21 cellular contexts compared by ENCODE assay signal in the genomic region with DNA sequence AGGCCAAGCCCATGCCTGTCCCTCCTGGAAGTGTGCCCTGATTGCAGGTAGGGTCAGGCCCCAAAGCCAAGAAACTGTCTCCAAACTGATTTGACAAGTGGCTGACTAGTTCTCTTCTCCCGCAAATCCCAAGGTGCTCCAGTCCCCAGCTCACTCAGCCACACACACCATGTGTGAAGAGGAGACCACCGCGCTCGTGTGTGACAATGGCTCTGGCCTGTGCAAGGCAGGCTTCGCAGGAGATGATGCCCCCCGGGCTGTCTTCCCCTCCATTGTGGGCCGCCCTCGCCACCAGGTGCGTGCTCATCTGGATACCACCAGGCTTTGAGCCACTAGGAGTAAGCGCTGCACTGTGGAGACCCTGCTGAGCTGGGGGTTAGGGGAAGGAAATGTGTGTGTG. TPM values are rescaled to one million over a fixed set of nuclear protein-coding genes. Genes with fewer than 3 reads are reported as not detected.
"Had no signal": no experiment of that assay in that cellular context is flagged by ENCODE, and none has a peak within 500 bp of the region (broad histone marks: within the 10 kb centered on the region; RNA-seq: fewer than 3 reads in every experiment).

No MANE protein-coding gene starts in this region.

- H3K4me3 ChIP-seq: cardiac muscle cell had no signal

- H3K27me3 ChIP-seq: cardiac muscle cell had no signal

- DNase-seq: activated CD4-positive, alpha-beta T cell treated with anti-CD3 and anti-CD28 coated beads for 48 hours; activated CD4-positive, alpha-beta T cell treated with anti-CD3 and anti-CD28 coated beads, Interleukin-2, amount 50 U/mL, for 4 hours; activated CD4-positive, CD25-positive, alpha-beta regulatory T cell treated with anti-CD3 and anti-CD28 coated beads, Interleukin-2, amount 50 U/mL, for 72 hours; activated gamma-delta T cell; activated naive CD4-positive, alpha-beta T cell treated with anti-CD3 and anti-CD28 coated beads for 36 hours; activated T-cell treated with anti-CD3 and anti-CD28 coated beads for 4 hours; activated T-cell treated with anti-CD3 and anti-CD28 coated beads, Interleukin-2, amount 50 U/mL, for 48 hours; amygdala; IMR-90; Kasumi-1; KBM-7; NCI-H1092; NCI-H1417 treated with DMSO at 0.1 percent for 48 hours; NCI-H1694; NCI-H2029; NCI-H510A treated with DMSO at 0.1 percent for 48 hours; NCI-H69; PC-3; SHP77 treated with DMSO at 0.1 percent for 48 hours had no signal

- H3K27ac ChIP-seq: cardiac muscle cell had no signal

- H3K36me3 ChIP-seq: cardiac muscle cell had no signal

RNA-seq across cellular contexts. Expression of a gene that starts 8.3 kb away (rescaled TPM):
- total RNA-seq: activated naive CD4-positive, alpha-beta T cell treated with anti-CD3 and anti-CD28 coated beads for 36 hours; activated T-helper 17 cell treated with anti-CD3 and anti-CD28 coated beads, Interleukin-2, amount 50 U/mL, for 72 hours had no signal
